ENCODE assay signal across 8 cellular contexts in the genomic region with DNA sequence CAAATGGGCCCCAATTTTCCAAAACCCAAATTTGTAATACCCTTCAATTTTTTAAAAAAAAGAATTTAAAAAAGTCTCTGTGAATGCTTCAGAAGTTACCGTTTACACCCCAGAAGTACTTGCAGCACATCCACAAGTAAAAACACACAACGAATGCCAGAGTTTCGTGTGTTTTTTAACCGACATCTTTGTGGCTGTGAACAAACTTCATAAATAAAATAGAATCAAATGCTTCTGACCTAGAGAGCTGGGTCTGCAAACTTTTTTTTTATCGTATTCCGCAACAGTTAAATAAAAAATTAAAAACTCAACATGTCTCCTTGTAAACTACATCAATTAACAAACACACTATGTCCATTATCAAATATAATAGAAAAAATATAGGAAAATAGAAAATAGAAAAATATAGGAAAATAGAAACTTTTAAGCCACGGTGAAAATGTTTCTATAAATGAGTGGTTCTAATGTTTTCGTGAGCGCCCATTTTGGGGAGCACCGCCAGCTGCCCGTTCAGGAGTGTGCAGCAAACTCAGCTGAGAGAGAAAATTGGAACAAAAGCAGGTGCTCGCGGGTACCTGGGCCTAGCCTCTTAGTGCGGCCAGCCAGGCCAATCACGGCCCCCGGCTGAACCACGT. TPM values are rescaled to one million over a fixed set of nuclear protein-coding genes. Genes with fewer than 3 reads are reported as not detected.
A peak's percentile ranks its signal among the peaks of the same experiment; 100 is the strongest.
DNase-seq lines count a peak whose midpoint lies in the region; ATAC-seq and TF ChIP-seq lines count a peak whose summit lies in the region.
"Had no signal": no experiment of that assay in that cellular context is flagged by ENCODE, and none has a peak within 500 bp of the region (broad histone marks: within the 10 kb centered on the region; RNA-seq: fewer than 3 reads in every experiment).

No MANE protein-coding gene starts in this region.

- peaks cover 35% of the 10 kb centered on the region for H3K4me1 Mint-ChIP-seq in progenitor cell of endocrine pancreas (ENCODE audit: low read depth)

- DNase-seq in NCI-H1092 (lab: John Stamatoyannopoulos, UW) (peak; percentile 88), coronary artery (ENCODE audit: low spot score) (no peak), progenitor cell of endocrine pancreas (ENCODE audit: low spot score, unreplicated experiment) (no peak), Kasumi-1 (lab: John Stamatoyannopoulos, UW) (no peak), pons (ENCODE audit: low spot score) (no peak)

- TF ChIP-seq CTCF in coronary artery (IDR thresholded peaks at IDR 0.05): no peak
- TF ChIP-seq CTCF in progenitor cell of endocrine pancreas (IDR thresholded peaks at IDR 0.05; ENCODE audit: unreplicated experiment): no peak

- peak overlapping the region; percentile 66 for H3K4me3 ChIP-seq in coronary artery

- peak overlapping the region; percentile 100 for H3K27ac Mint-ChIP-seq in progenitor cell of endocrine pancreas

- peaks cover 34% of the 10 kb centered on the region for H3K36me3 Mint-ChIP-seq in progenitor cell of endocrine pancreas (ENCODE audit: insufficient read depth)

- H3K27me3 Mint-ChIP-seq in progenitor cell of endocrine pancreas: no peaks in the 10 kb centered on the region

- ATAC-seq in GM18498 (IDR thresholded peaks at IDR 0.05; ENCODE audit: unreplicated experiment) (peak; percentile 50), GM18867 (IDR thresholded peaks at IDR 0.05; ENCODE audit: unreplicated experiment) (no peak)

- H3K4me3 Mint-ChIP-seq in progenitor cell of endocrine pancreas (ENCODE audit: low read depth): peak overlapping the region; percentile 99

- H3K27ac ChIP-seq in coronary artery: no peak overlapping the region

- no peaks in the 10 kb centered on the region for H3K9me3 Mint-ChIP-seq in progenitor cell of endocrine pancreas (ENCODE audit: low read depth)

RNA-seq across cellular contexts. Expression of a gene that starts 0.4 kb away (rescaled TPM):
- total RNA-seq in progenitor cell of endocrine pancreas: 260 and 303 TPM in 2 replicates
- total RNA-seq: renal cortical epithelial cell had no signal

RNA-seq across cellular contexts. Expression of a gene that starts 49.7 kb away (rescaled TPM):
- total RNA-seq in progenitor cell of endocrine pancreas: 24.8 and 31.0 TPM in 2 replicates
- total RNA-seq: renal cortical epithelial cell had no signal
